ENCODE assay signal across 13 cellular contexts in genomic region chr2:98710709-98711108, GRCh38. TPM values are rescaled to one million over a fixed set of nuclear protein-coding genes. Genes with fewer than 3 reads are reported as not detected.
DNase-seq lines count a peak whose midpoint lies in the region; ATAC-seq lines count a peak whose summit lies in the region.
"Had no signal": no experiment of that assay in that cellular context is flagged by ENCODE, and none has a peak within 500 bp of the region (broad histone marks: within the 10 kb centered on the region; RNA-seq: fewer than 3 reads in every experiment).

No MANE protein-coding gene starts in this region.

- H3K27me3 ChIP-seq in BLaER1 treated with 17β-estradiol and CSF1 and Interleukin-3, amounts not matched to agents 10 nM and 100 nM = no peaks in the 10 kb centered on the region
- H3K27me3 ChIP-seq in CD4-positive, alpha-beta memory T cell (ENCODE audit: insufficient read depth, low read length) = no peaks in the 10 kb centered on the region
- H3K27me3 ChIP-seq: SJSA1, tibial nerve had no signal

- no peaks in the 10 kb centered on the region for H3K9me3 Mint-ChIP-seq in CD4-positive, alpha-beta memory T cell
- H3K9me3 Mint-ChIP-seq in effector memory CD8-positive, alpha-beta T cell = no peaks in the 10 kb centered on the region

- peaks cover 65 to 91% (median 77%) of the 10 kb centered on the region in 4 donors for H3K4me1 Mint-ChIP-seq in CD4-positive, alpha-beta memory T cell
- H3K4me1 Mint-ChIP-seq in T-helper 17 cell = peaks cover 57% of the 10 kb centered on the region
- peaks cover 57 to 76% of the 10 kb centered on the region in 2 donors for H3K4me1 Mint-ChIP-seq in effector memory CD8-positive, alpha-beta T cell (ENCODE audit: low read depth in 2 of 2)

- intact Hi-C loops in CD4-positive, alpha-beta memory T cell (cut with micrococcal nuclease) = loop anchor here (1.0 kb wide), 1 partner anchor 8 kb away; no protein-coding TSS in a partner anchor

- no peak for DNase-seq in CD4-positive, alpha-beta memory T cell
- DNase-seq in T-helper 17 cell (no peak), NCI-H1436 (lab: John Stamatoyannopoulos, UW) (no peak), GOT3 (lab: John Stamatoyannopoulos, UW) (no peak)
- no peak for DNase-seq in effector memory CD8-positive, alpha-beta T cell
- DNase-seq in stimulated activated CD4-positive, alpha-beta T cell treated with anti-CD3 and anti-CD28 coated beads, Interleukin-15, amount 100 ng/mL, for 24 hours = no peak
- DNase-seq: left ventricle myocardium inferior, MM.1S, NCI-H2171 treated with DMSO at 0.1 percent for 48 hours, retina had no signal

- peak overlapping the region; percentile 26 to 89 (median 70) for H3K27ac Mint-ChIP-seq in CD4-positive, alpha-beta memory T cell
- peak overlapping the region; percentile 93 for H3K27ac Mint-ChIP-seq in T-helper 17 cell
- peak overlapping the region; percentile 57 to 92 for H3K27ac Mint-ChIP-seq in effector memory CD8-positive, alpha-beta T cell

- H3K4me3 Mint-ChIP-seq in CD4-positive, alpha-beta memory T cell = peak overlapping the region; percentile 46 to 84 (median 73)
- H3K4me3 Mint-ChIP-seq in T-helper 17 cell = peak overlapping the region; percentile 82
- H3K4me3 Mint-ChIP-seq in effector memory CD8-positive, alpha-beta T cell = peak overlapping the region; percentile 8 to 77

- peaks cover 17 to 72% (median 36%) of the 10 kb centered on the region in 10 experiments for H3K4me1 ChIP-seq in BLaER1 treated with 17β-estradiol and CSF1 and Interleukin-3, amounts not matched to agents 10 nM and 100 nM
- H3K4me1 ChIP-seq in CD4-positive, alpha-beta memory T cell (ENCODE audit: insufficient read depth, low read length) = peaks cover 90% of the 10 kb centered on the region
- H3K4me1 ChIP-seq: SJSA1 had no signal

- H3K36me3 Mint-ChIP-seq in CD4-positive, alpha-beta memory T cell = peaks cover 21 to 54% of the 10 kb centered on the region in 2 donors
- H3K36me3 Mint-ChIP-seq in T-helper 17 cell (ENCODE audit: low read depth) = peaks cover 5% of the 10 kb centered on the region
- H3K36me3 Mint-ChIP-seq in effector memory CD8-positive, alpha-beta T cell (ENCODE audit: insufficient read depth) = peaks cover 15% of the 10 kb centered on the region

- peaks cover 0 to 71% (median 0%) of the 10 kb centered on the region in 11 experiments; a peak in 6 of 22 replicates for H3K36me3 ChIP-seq in BLaER1 treated with 17β-estradiol and CSF1 and Interleukin-3, amounts not matched to agents 10 nM and 100 nM
- no peaks in the 10 kb centered on the region for H3K36me3 ChIP-seq in CD4-positive, alpha-beta memory T cell (ENCODE audit: insufficient read depth, low read length)
- H3K36me3 ChIP-seq: left ventricle myocardium inferior, SJSA1, tibial nerve had no signal

- H3K4me3 ChIP-seq in BLaER1 treated with 17β-estradiol and CSF1 and Interleukin-3, amounts not matched to agents 10 nM and 100 nM = peak overlapping the region in 1 of 10 experiments; percentile 12; a peak in 3 of 20 replicates
- H3K4me3 ChIP-seq in CD4-positive, alpha-beta memory T cell (ENCODE audit: low read length in 2 of 2) = no peak overlapping the region
- H3K4me3 ChIP-seq: left ventricle myocardium inferior, SJSA1, tibial nerve had no signal

- peak overlapping the region in 2 of 11 experiments; percentile 34 to 48; a peak in 3 of 22 replicates for H3K27ac ChIP-seq in BLaER1 treated with 17β-estradiol and CSF1 and Interleukin-3, amounts not matched to agents 10 nM and 100 nM
- no peak overlapping the region for H3K27ac ChIP-seq in CD4-positive, alpha-beta memory T cell (ENCODE audit: low read depth, low read length)
- H3K27ac ChIP-seq: left ventricle myocardium inferior, SJSA1 had no signal

- H3K27me3 Mint-ChIP-seq in CD4-positive, alpha-beta memory T cell = no peaks in the 10 kb centered on the region
- no peaks in the 10 kb centered on the region for H3K27me3 Mint-ChIP-seq in T-helper 17 cell
- no peaks in the 10 kb centered on the region for H3K27me3 Mint-ChIP-seq in effector memory CD8-positive, alpha-beta T cell

- H3K4me2 ChIP-seq in BLaER1 treated with 17β-estradiol and CSF1 and Interleukin-3, amounts not matched to agents 10 nM and 100 nM = peak overlapping the region; percentile 48 to 91 (median 56)

- peak; percentile 27 for ATAC-seq in T-helper 17 cell
- ATAC-seq in effector memory CD8-positive, alpha-beta T cell (replicated peaks) = peak; percentile 29

- CTCF ChIA-PET in CD4-positive, alpha-beta memory T cell (lab: Charles Lee; ENCODE audit: partially characterized antibody) = interaction anchor here (0.6 to 1.4 kb wide), 3 partner anchors 12 to 61 kb away, joined by 3 to 5 read pairs (median 4); no protein-coding TSS in a partner anchor

- H3K9me3 ChIP-seq in BLaER1 treated with 17β-estradiol and CSF1 and Interleukin-3, amounts not matched to agents 10 nM and 100 nM (replicated peaks in 1 of 11) = no peaks in the 10 kb centered on the region
- H3K9me3 ChIP-seq in CD4-positive, alpha-beta memory T cell (ENCODE audit: control insufficient read depth in 1 of 2, low read length in 2 of 2) = no peaks in the 10 kb centered on the region
- no peaks in the 10 kb centered on the region for H3K9me3 ChIP-seq in T-helper 17 cell (ENCODE audit: control insufficient read depth, low read length, poor library complexity, severe bottlenecking)
- H3K9me3 ChIP-seq: left ventricle myocardium inferior, SJSA1, tibial nerve had no signal

- POLR2A ChIA-PET in CD4-positive, alpha-beta memory T cell (lab: Charles Lee; ENCODE audit: partially characterized antibody) = interaction anchor here (0.6 to 7.3 kb wide), 4 partner anchors 17 to 61 kb away, joined by 3 to 84 read pairs (median 6); partner anchors contain the start of gene MGAT4A

- H3K9ac ChIP-seq in BLaER1 treated with 17β-estradiol and CSF1 and Interleukin-3, amounts not matched to agents 10 nM and 100 nM = no peak overlapping the region; a peak in 1 of 22 replicates

- peaks cover 0 to 100% (median 0%) of the 10 kb centered on the region in 11 experiments; a peak in 9 of 22 replicates for H4K20me1 ChIP-seq in BLaER1 treated with 17β-estradiol and CSF1 and Interleukin-3, amounts not matched to agents 10 nM and 100 nM

RNA-seq across cellular contexts. Expression of gene MGAT4A, which starts 20.2 kb away (rescaled TPM):
- 100 to 1,000 TPM; 256 to 270 TPM for total RNA-seq in CD4-positive, alpha-beta memory T cell
- polyA plus RNA-seq in CD4-positive, alpha-beta memory T cell = 100 to 1,000 TPM; 223 to 336 TPM
- 100 to 1,000 TPM; 187 to 205 TPM for total RNA-seq in T-helper 17 cell
- total RNA-seq: SJSA1 had no signal
